ENCODE assay signal across 10 cellular contexts in genomic region chr14:28773917-28774691, GRCh38. TPM values are rescaled to one million over a fixed set of nuclear protein-coding genes. Genes with fewer than 3 reads are reported as not detected.
DNase-seq lines count a peak whose midpoint lies in the region; ATAC-seq and TF ChIP-seq lines count a peak whose summit lies in the region.
"Had no signal": no experiment of that assay in that cellular context is flagged by ENCODE, and none has a peak within 500 bp of the region (broad histone marks: within the 10 kb centered on the region; RNA-seq: fewer than 3 reads in every experiment).

No MANE protein-coding gene starts in this region.

- H3K4me3 Mint-ChIP-seq in HFFc6: peak overlapping the region; percentile 67
- H3K4me3 Mint-ChIP-seq in CD8-positive, alpha-beta T cell: no peak overlapping the region
- H3K4me3 Mint-ChIP-seq: stimulated activated naive CD8-positive, alpha-beta T cell treated with anti-CD3 and anti-CD28 coated beads, Interleukin-15, Interleukin-2, amounts not matched to agents 100 ng/mL and 50 ng/mL, for 24 hours had no signal

- CTCF ChIA-PET in CD8-positive, alpha-beta T cell (lab: Charles Lee): no interaction called here

- intact Hi-C loops in CD8-positive, alpha-beta T cell (cut with DNase I, micrococcal nuclease): no loop called here

- peaks cover 49% of the 10 kb centered on the region for H3K27me3 Mint-ChIP-seq in HFFc6 (ENCODE audit: insufficient read depth)
- peaks cover 60% of the 10 kb centered on the region for H3K27me3 Mint-ChIP-seq in CD8-positive, alpha-beta T cell (ENCODE audit: low read depth)

- no peak overlapping the region for H3K27ac ChIP-seq in WERI-Rb-1
- H3K27ac ChIP-seq in CD8-positive, alpha-beta T cell (ENCODE audit: low read depth, low read length): no peak overlapping the region
- H3K27ac ChIP-seq: SJSA1 had no signal

- ATAC-seq in GM21367 (IDR thresholded peaks at IDR 0.05; ENCODE audit: unreplicated experiment): no peak
- no peak for ATAC-seq in esophagus mucosa
- ATAC-seq in GM19455 (IDR thresholded peaks at IDR 0.05; ENCODE audit: unreplicated experiment): no peak
- ATAC-seq in CD8-positive, alpha-beta T cell: no peak

- peak overlapping the region; percentile 55 for H3K4me3 ChIP-seq in WERI-Rb-1 (ENCODE audit: low read depth, low read length)
- H3K4me3 ChIP-seq in CD8-positive, alpha-beta T cell (ENCODE audit: low read depth, low read length): no peak overlapping the region
- H3K4me3 ChIP-seq: SJSA1 had no signal

- peak; percentile 38; the same call in 1 of the 2 replicates for TF ChIP-seq CTCF in HFFc6 (IDR thresholded peaks at IDR 0.05)
- peak; percentile 97 for TF ChIP-seq CTCF in WERI-Rb-1 (IDR thresholded peaks at IDR 0.05; ENCODE audit: low read depth, low read length)
- no peak for TF ChIP-seq CTCF in CD8-positive, alpha-beta T cell (IDR thresholded peaks at IDR 0.05)

- 0 out of 2 replicates have a peak, but pooled peaks cover 9% of the 10 kb centered on the region for H3K36me3 Mint-ChIP-seq in HFFc6 (ENCODE audit: low read depth)
- no peaks in the 10 kb centered on the region for H3K36me3 Mint-ChIP-seq in CD8-positive, alpha-beta T cell

- H3K4me1 Mint-ChIP-seq in HFFc6 (ENCODE audit: low read depth): peaks cover 19% of the 10 kb centered on the region
- no peaks in the 10 kb centered on the region for H3K4me1 Mint-ChIP-seq in CD8-positive, alpha-beta T cell (ENCODE audit: low read depth)

- H3K27ac Mint-ChIP-seq in HFFc6: no peak overlapping the region
- H3K27ac Mint-ChIP-seq in CD8-positive, alpha-beta T cell: no peak overlapping the region
- H3K27ac Mint-ChIP-seq: stimulated activated naive CD8-positive, alpha-beta T cell treated with anti-CD3 and anti-CD28 coated beads, Interleukin-15, Interleukin-2, amounts not matched to agents 100 ng/mL and 50 ng/mL, for 24 hours had no signal

- H3K9me3 Mint-ChIP-seq in HFFc6: no peaks in the 10 kb centered on the region; the same call in 1 of the 2 replicates
- H3K9me3 Mint-ChIP-seq in CD8-positive, alpha-beta T cell: peaks cover 4% of the 10 kb centered on the region

- DNase-seq in Ammon's horn (ENCODE audit: low spot score): peak; percentile 90
- DNase-seq in HFFc6: no peak
- DNase-seq in WERI-Rb-1: peak; percentile 89
- DNase-seq in iris pigment epithelial cell (ENCODE audit: low read depth): peak; percentile 69
- DNase-seq in CD8-positive, alpha-beta T cell: no peak

- no peaks in the 10 kb centered on the region for H3K27me3 ChIP-seq in WERI-Rb-1 (ENCODE audit: insufficient read depth, low read depth, severe bottlenecking)
- peaks cover 10% of the 10 kb centered on the region for H3K27me3 ChIP-seq in CD8-positive, alpha-beta T cell (ENCODE audit: insufficient read depth, low read length)

- no peaks in the 10 kb centered on the region for H3K4me1 ChIP-seq in CD8-positive, alpha-beta T cell (ENCODE audit: insufficient read depth, low read length)
- H3K4me1 ChIP-seq: SJSA1 had no signal

- no peaks in the 10 kb centered on the region for H3K9me3 ChIP-seq in WERI-Rb-1 (ENCODE audit: severe bottlenecking)
- H3K9me3 ChIP-seq in CD8-positive, alpha-beta T cell (ENCODE audit: low read length): no peaks in the 10 kb centered on the region
- H3K9me3 ChIP-seq: SJSA1 had no signal

- POLR2A ChIA-PET in CD8-positive, alpha-beta T cell (lab: Charles Lee): no interaction called here

- no peaks in the 10 kb centered on the region for H3K36me3 ChIP-seq in WERI-Rb-1
- H3K36me3 ChIP-seq in CD8-positive, alpha-beta T cell (ENCODE audit: insufficient read depth, low read length): no peaks in the 10 kb centered on the region
- H3K36me3 ChIP-seq: SJSA1 had no signal

RNA-seq across cellular contexts. Expression of gene FOXG1, which starts 7.5 kb away (rescaled TPM):
- under 1 TPM in 1 of 6 experiments, not detected in 5; 0.06 TPM for total RNA-seq in HFFc6 (2021; fragmentation: NEBNext Ultra II Directional; extraction: Animal tissue kit (Norgen Biotek cat#: 25700))
- not detected for total RNA-seq in esophagus mucosa
- not detected for total RNA-seq in CD8-positive, alpha-beta T cell
- total RNA-seq: SJSA1 had no signal

Comparison
In these comparisons a context has a peak if more than half of its experiments do, and no peak if none do; other contexts are left out.
1. DNase-seq: peak in Ammon's horn (single experiment), WERI-Rb-1 (single experiment) and iris pigment epithelial cell (single experiment); none in HFFc6 (single experiment) and CD8-positive, alpha-beta T cell (0 of 7).